ENCODE assay signal across 1 cellular context in the genomic region with DNA sequence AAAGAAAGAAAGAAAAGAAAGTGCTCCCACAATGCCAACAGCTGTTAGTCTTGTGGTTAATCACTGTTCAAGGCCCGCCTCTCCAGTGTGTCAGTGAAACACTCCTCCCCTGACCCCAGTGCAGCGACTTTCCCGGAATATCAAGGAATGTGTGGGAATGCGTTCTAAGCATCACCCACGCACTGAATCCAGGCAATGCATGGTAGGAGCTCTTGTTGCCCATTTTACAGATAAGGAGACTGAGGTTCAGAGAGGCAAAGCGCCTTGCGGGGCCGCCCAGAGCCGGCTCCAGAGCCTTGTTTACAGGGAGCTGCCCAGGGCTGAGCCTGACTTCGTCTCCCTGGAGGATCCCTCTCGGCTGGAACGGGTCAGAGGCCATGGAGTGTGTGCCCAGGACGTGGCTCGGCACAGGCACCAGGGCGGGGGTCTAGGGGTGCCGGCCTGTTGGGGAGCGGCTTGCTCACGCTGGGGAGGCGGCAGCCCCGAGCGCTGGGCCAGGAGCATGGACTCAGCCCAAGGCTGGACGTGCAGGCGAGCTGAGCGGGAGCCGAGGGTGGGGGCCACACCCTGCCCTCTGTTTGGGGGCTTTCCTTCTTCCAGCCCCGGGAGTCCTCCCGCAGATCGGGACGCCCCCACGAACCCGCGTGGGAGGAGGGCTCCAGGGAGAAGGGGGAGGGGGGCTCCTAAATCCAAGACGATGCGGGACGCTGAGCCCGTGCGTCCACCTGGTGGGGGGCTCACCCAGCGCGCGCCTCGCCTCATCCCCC.
TF ChIP-seq lines count a peak whose summit lies in the region.

No MANE protein-coding gene starts in this region.

TF ChIP-seq in GM23338, 12 proteins besides CTCF, POLR2A, EP300 and RAD21 (continued from another document):
- TF ChIP-seq, protein P1, sequence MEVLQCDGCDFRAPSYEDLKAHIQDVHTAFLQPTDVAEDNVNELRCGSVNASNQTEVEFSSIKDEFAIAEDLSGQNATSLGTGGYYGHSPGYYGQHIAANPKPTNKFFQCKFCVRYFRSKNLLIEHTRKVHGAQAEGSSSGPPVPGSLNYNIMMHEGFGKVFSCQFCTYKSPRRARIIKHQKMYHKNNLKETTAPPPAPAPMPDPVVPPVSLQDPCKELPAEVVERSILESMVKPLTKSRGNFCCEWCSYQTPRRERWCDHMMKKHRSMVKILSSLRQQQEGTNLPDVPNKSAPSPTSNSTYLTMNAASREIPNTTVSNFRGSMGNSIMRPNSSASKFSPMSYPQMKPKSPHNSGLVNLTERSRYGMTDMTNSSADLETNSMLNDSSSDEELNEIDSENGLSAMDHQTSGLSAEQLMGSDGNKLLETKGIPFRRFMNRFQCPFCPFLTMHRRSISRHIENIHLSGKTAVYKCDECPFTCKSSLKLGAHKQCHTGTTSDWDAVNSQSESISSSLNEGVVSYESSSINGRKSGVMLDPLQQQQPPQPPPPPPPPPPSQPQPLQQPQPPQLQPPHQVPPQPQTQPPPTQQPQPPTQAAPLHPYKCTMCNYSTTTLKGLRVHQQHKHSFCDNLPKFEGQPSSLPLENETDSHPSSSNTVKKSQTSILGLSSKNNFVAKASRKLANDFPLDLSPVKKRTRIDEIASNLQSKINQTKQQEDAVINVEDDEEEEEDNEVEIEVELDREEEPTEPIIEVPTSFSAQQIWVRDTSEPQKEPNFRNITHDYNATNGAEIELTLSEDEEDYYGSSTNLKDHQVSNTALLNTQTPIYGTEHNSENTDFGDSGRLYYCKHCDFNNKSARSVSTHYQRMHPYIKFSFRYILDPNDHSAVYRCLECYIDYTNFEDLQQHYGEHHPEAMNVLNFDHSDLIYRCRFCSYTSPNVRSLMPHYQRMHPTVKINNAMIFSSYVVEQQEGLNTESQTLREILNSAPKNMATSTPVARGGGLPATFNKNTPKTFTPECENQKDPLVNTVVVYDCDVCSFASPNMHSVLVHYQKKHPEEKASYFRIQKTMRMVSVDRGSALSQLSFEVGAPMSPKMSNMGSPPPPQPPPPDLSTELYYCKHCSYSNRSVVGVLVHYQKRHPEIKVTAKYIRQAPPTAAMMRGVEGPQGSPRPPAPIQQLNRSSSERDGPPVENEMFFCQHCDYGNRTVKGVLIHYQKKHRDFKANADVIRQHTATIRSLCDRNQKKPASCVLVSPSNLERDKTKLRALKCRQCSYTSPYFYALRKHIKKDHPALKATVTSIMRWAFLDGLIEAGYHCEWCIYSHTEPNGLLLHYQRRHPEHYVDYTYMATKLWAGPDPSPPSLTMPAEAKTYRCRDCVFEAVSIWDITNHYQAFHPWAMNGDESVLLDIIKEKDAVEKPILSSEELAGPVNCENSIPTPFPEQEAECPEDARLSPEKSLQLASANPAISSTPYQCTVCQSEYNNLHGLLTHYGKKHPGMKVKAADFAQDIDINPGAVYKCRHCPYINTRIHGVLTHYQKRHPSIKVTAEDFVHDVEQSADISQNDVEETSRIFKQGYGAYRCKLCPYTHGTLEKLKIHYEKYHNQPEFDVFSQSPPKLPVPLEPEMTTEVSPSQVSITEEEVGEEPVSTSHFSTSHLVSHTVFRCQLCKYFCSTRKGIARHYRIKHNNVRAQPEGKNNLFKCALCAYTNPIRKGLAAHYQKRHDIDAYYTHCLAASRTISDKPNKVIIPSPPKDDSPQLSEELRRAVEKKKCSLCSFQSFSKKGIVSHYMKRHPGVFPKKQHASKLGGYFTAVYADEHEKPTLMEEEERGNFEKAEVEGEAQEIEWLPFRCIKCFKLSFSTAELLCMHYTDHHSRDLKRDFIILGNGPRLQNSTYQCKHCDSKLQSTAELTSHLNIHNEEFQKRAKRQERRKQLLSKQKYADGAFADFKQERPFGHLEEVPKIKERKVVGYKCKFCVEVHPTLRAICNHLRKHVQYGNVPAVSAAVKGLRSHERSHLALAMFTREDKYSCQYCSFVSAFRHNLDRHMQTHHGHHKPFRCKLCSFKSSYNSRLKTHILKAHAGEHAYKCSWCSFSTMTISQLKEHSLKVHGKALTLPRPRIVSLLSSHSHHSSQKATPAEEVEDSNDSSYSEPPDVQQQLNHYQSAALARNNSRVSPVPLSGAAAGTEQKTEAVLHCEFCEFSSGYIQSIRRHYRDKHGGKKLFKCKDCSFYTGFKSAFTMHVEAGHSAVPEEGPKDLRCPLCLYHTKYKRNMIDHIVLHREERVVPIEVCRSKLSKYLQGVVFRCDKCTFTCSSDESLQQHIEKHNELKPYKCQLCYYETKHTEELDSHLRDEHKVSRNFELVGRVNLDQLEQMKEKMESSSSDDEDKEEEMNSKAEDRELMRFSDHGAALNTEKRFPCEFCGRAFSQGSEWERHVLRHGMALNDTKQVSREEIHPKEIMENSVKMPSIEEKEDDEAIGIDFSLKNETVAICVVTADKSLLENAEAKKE (CRISPR knock-in tag; IDR thresholded peaks at IDR 0.05) = no peak
- TF ChIP-seq NANOG (IDR thresholded peaks at IDR 0.05; ENCODE audit: borderline replicate concordance) = no peak
- no peak for TF ChIP-seq EZH2 (IDR thresholded peaks at IDR 0.05; ENCODE audit: low read depth, unreplicated experiment)
- no peak for TF ChIP-seq EZH2phosphoT487 (IDR thresholded peaks at IDR 0.05; ENCODE audit: unreplicated experiment)
